8 cellular contexts compared by ENCODE assay signal in genomic region chr4:163495900-163496299, GRCh38. TPM values are rescaled to one million over a fixed set of nuclear protein-coding genes. Genes with fewer than 3 reads are reported as not detected.
DNase-seq lines count a peak whose midpoint lies in the region; ATAC-seq and TF ChIP-seq lines count a peak whose summit lies in the region.

No MANE protein-coding gene starts in this region.

- no peaks in the 10 kb centered on the region for H3K27me3 Mint-ChIP-seq in CD4-positive, alpha-beta memory T cell
- H3K27me3 Mint-ChIP-seq in IgD-negative memory B cell, result no peaks in the 10 kb centered on the region
- no peaks in the 10 kb centered on the region for H3K27me3 Mint-ChIP-seq in naive thymus-derived CD4-positive, alpha-beta T cell

- H3K36me3 Mint-ChIP-seq in CD4-positive, alpha-beta memory T cell, result peaks cover 0 to 14% of the 10 kb centered on the region in 2 donors
- peaks cover 5% of the 10 kb centered on the region for H3K36me3 Mint-ChIP-seq in IgD-negative memory B cell
- H3K36me3 Mint-ChIP-seq in naive thymus-derived CD4-positive, alpha-beta T cell, result peaks cover 0 to 9% (median 3%) of the 10 kb centered on the region in 5 donors

- peaks cover 33% of the 10 kb centered on the region for H3K4me1 ChIP-seq in CD4-positive, alpha-beta memory T cell (ENCODE audit: insufficient read depth, low read length)
- H3K4me1 ChIP-seq in adipocyte (ENCODE audit: control insufficient read depth, insufficient read depth, low read length) (peaks cover 14% of the 10 kb centered on the region), foreskin keratinocyte (no peaks in the 10 kb centered on the region)
- peaks cover 7% of the 10 kb centered on the region in 2 donors for H3K4me1 ChIP-seq in naive thymus-derived CD4-positive, alpha-beta T cell (ENCODE audit: control insufficient read depth in 2 of 2, insufficient read depth in 2 of 2, low read length in 2 of 2)

- CTCF ChIA-PET in CD4-positive, alpha-beta memory T cell (lab: Charles Lee; ENCODE audit: partially characterized antibody), result interaction anchor here (1.1 to 2.7 kb wide), 2 partner anchors 52 to 1617 kb away, joined by 3 to 17 read pairs; partner anchors contain the start of gene TMEM192
- CTCF ChIA-PET in naive thymus-derived CD4-positive, alpha-beta T cell (lab: Charles Lee), result interaction anchor here (0.6 to 0.9 kb wide), 2 partner anchors 184 to 410 kb away, joined by 3 to 5 read pairs; no protein-coding TSS in a partner anchor

- H3K9ac ChIP-seq in adipocyte (ENCODE audit: low read length), result peak overlapping the region; percentile 89

- no peaks in the 10 kb centered on the region for H3K9me3 ChIP-seq in CD4-positive, alpha-beta memory T cell (ENCODE audit: control insufficient read depth in 1 of 2, low read length in 2 of 2)
- H3K9me3 ChIP-seq in adipocyte (ENCODE audit: control insufficient read depth, low read length), result no peaks in the 10 kb centered on the region
- no peaks in the 10 kb centered on the region for H3K9me3 ChIP-seq in naive thymus-derived CD4-positive, alpha-beta T cell (ENCODE audit: control insufficient read depth in 2 of 3, low read length in 3 of 3)

- no peak for TF ChIP-seq CTCF in foreskin keratinocyte (conservative IDR thresholded peaks at IDR 0.05)

- ATAC-seq in GM19395 (IDR thresholded peaks at IDR 0.05; ENCODE audit: unreplicated experiment) (peak; percentile 27), foreskin keratinocyte (no peak)
- ATAC-seq in naive thymus-derived CD4-positive, alpha-beta T cell, result no peak

- POLR2A ChIA-PET in CD4-positive, alpha-beta memory T cell (lab: Charles Lee; ENCODE audit: partially characterized antibody), result interaction anchor here (1.0 kb wide), 1 partner anchor 9 kb away, joined by 4 read pairs; no protein-coding TSS in a partner anchor
- POLR2A ChIA-PET in naive thymus-derived CD4-positive, alpha-beta T cell (lab: Charles Lee), result interaction anchor here (0.7 kb wide), 1 partner anchor 53 kb away, joined by 3 read pairs; no protein-coding TSS in a partner anchor

- H3K36me3 ChIP-seq in CD4-positive, alpha-beta memory T cell (ENCODE audit: insufficient read depth, low read length), result no peaks in the 10 kb centered on the region
- H3K36me3 ChIP-seq in adipocyte (ENCODE audit: control insufficient read depth, insufficient read depth, low read length, severe bottlenecking), result no peaks in the 10 kb centered on the region
- peaks cover 0 to 7% (median 0%) of the 10 kb centered on the region in 3 experiments for H3K36me3 ChIP-seq in naive thymus-derived CD4-positive, alpha-beta T cell (ENCODE audit: control insufficient read depth in 2 of 3, insufficient read depth in 3 of 3, low read length in 3 of 3)

- peak overlapping the region; percentile 13 for H3K27ac ChIP-seq in CD4-positive, alpha-beta memory T cell (ENCODE audit: low read depth, low read length)
- H3K27ac ChIP-seq in naive thymus-derived CD4-positive, alpha-beta T cell (ENCODE audit: low read depth, low read length), result no peak overlapping the region
- H3K27ac ChIP-seq in foreskin keratinocyte, result no peak overlapping the region

- no peak overlapping the region for H3K4me3 ChIP-seq in CD4-positive, alpha-beta memory T cell (ENCODE audit: low read length in 2 of 2)
- H3K4me3 ChIP-seq in adipocyte (ENCODE audit: low read length), result peak overlapping the region; percentile 93
- H3K4me3 ChIP-seq in naive thymus-derived CD4-positive, alpha-beta T cell (ENCODE audit: low read length), result no peak overlapping the region

- peak in 4 of 5 donors; percentile 23 to 33 (median 26) for DNase-seq in CD4-positive, alpha-beta memory T cell
- DNase-seq in adipocyte (ENCODE audit: low read depth) (no peak), SW 1271 (lab: John Stamatoyannopoulos, UW) (no peak), foreskin keratinocyte (no peak)
- peak in 5 of 9 donors; percentile 7 to 26 (median 8) for DNase-seq in naive thymus-derived CD4-positive, alpha-beta T cell
- no peak for DNase-seq in stimulated activated CD4-positive, alpha-beta T cell treated with anti-CD3 and anti-CD28 coated beads, Interleukin-15, amount 100 ng/mL, for 24 hours

- no peaks in the 10 kb centered on the region for H3K27me3 ChIP-seq in CD4-positive, alpha-beta memory T cell (ENCODE audit: insufficient read depth, low read length)
- H3K27me3 ChIP-seq in adipocyte (replicated peaks; ENCODE audit: control insufficient read depth, insufficient read depth, low read length), result no peaks in the 10 kb centered on the region
- no peaks in the 10 kb centered on the region for H3K27me3 ChIP-seq in naive thymus-derived CD4-positive, alpha-beta T cell (ENCODE audit: control insufficient read depth in 2 of 2, insufficient read depth in 2 of 2, low read length in 2 of 2)
- H3K27me3 ChIP-seq in foreskin keratinocyte, result no peaks in the 10 kb centered on the region

- intact Hi-C loops in CD4-positive, alpha-beta memory T cell (cut with micrococcal nuclease), result loop anchor here (1.0 to 5.0 kb wide), 3 partner anchors 49 to 330 kb away; partner anchors contain the start of gene NAF1
- intact Hi-C loops in naive thymus-derived CD4-positive, alpha-beta T cell (cut with micrococcal nuclease), result loop anchor here (1.0 to 5.0 kb wide), 7 partner anchors 49 to 1616 kb away; partner anchors contain the start of genes NAF1 (in 1 of the 2) and TMEM192 (in 1 of the 2)

- peaks cover 22 to 42% (median 35%) of the 10 kb centered on the region in 4 donors for H3K4me1 Mint-ChIP-seq in CD4-positive, alpha-beta memory T cell
- H3K4me1 Mint-ChIP-seq in IgD-negative memory B cell, result peaks cover 23 to 36% (median 34%) of the 10 kb centered on the region in 3 donors
- peaks cover 23 to 51% (median 43%) of the 10 kb centered on the region in 7 donors for H3K4me1 Mint-ChIP-seq in naive thymus-derived CD4-positive, alpha-beta T cell

- H3K27ac Mint-ChIP-seq in CD4-positive, alpha-beta memory T cell, result peak overlapping the region; percentile 38 to 95 (median 73)
- H3K27ac Mint-ChIP-seq in IgD-negative memory B cell, result peak overlapping the region; percentile 47 to 92 (median 63)
- H3K27ac Mint-ChIP-seq in naive thymus-derived CD4-positive, alpha-beta T cell, result peak overlapping the region; percentile 37 to 97 (median 80)

- H3K9me3 Mint-ChIP-seq in CD4-positive, alpha-beta memory T cell, result no peaks in the 10 kb centered on the region
- no peaks in the 10 kb centered on the region for H3K9me3 Mint-ChIP-seq in IgD-negative memory B cell
- H3K9me3 Mint-ChIP-seq in naive thymus-derived CD4-positive, alpha-beta T cell, result peaks cover 0 to 1% (median 0%) of the 10 kb centered on the region in 11 donors

- H3K4me3 Mint-ChIP-seq in CD4-positive, alpha-beta memory T cell, result peak overlapping the region; percentile 68 to 98 (median 84)
- peak overlapping the region; percentile 87 to 94 (median 90) for H3K4me3 Mint-ChIP-seq in IgD-negative memory B cell
- H3K4me3 Mint-ChIP-seq in naive thymus-derived CD4-positive, alpha-beta T cell, result peak overlapping the region; percentile 66 to 100 (median 86)

RNA-seq across cellular contexts. Expression of gene TMA16, which starts 1.4 kb away (rescaled TPM):
- total RNA-seq in CD4-positive, alpha-beta memory T cell, result 10 to 100 TPM; 24.6 to 25.0 TPM
- polyA plus RNA-seq in CD4-positive, alpha-beta memory T cell, result 10 to 100 TPM; 14.8 to 16.8 TPM
- polyA plus RNA-seq in IgD-negative memory B cell (25.1 TPM), foreskin keratinocyte (24.2 and 29.6 TPM in 2 replicates)
- total RNA-seq in naive thymus-derived CD4-positive, alpha-beta T cell, result 10 to 100 TPM; 10.5 to 38.7 (median 20.7) TPM
- 10 to 100 TPM; 10.1 to 13.4 TPM for polyA plus RNA-seq in naive thymus-derived CD4-positive, alpha-beta T cell
- 29.6 and 34.2 TPM in 2 replicates for total RNA-seq in foreskin keratinocyte

RNA-seq across cellular contexts. Expression of gene TKTL2, which starts 22.3 kb away (rescaled TPM):
- not detected for total RNA-seq in CD4-positive, alpha-beta memory T cell
- polyA plus RNA-seq in CD4-positive, alpha-beta memory T cell, result not detected
- not detected for polyA plus RNA-seq in IgD-negative memory B cell
- under 1 TPM in 1 of 5 experiments, not detected in 4; 0.32 TPM for total RNA-seq in naive thymus-derived CD4-positive, alpha-beta T cell
- not detected for polyA plus RNA-seq in naive thymus-derived CD4-positive, alpha-beta T cell
- total RNA-seq in foreskin keratinocyte, result not detected in 2 replicates
- polyA plus RNA-seq in foreskin keratinocyte, result not detected in 2 replicates

Comparison
In these comparisons a context has a peak if more than half of its experiments do, and no peak if none do; other contexts are left out.
1. DNase-seq: peak in CD4-positive, alpha-beta memory T cell (4 of 5) and naive thymus-derived CD4-positive, alpha-beta T cell (5 of 9); none in adipocyte (single experiment), SW 1271 (0 of 2), foreskin keratinocyte (0 of 2) and stimulated activated CD4-positive, alpha-beta T cell treated with anti-CD3 and anti-CD28 coated beads, Interleukin-15, amount 100 ng/mL, for 24 hours (single experiment).
2. Peak in every context shown above with its lines, with median percentiles within 50 percentile points of each other: H3K27ac Mint-ChIP-seq and H3K4me3 Mint-ChIP-seq.